2 cellular contexts compared by ENCODE assay signal in genomic region chr11:67022341-67022933, GRCh38.
TF ChIP-seq lines count a peak whose summit lies in the region.

No MANE protein-coding gene starts in this region.

TF ChIP-seq in A549, 52 proteins besides CTCF, POLR2A, EP300 and RAD21:
- TF ChIP-seq, protein P1, sequence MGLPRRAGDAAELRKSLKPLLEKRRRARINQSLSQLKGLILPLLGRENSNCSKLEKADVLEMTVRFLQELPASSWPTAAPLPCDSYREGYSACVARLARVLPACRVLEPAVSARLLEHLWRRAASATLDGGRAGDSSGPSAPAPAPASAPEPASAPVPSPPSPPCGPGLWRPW (IDR thresholded peaks at IDR 0.05), result no peak
- TF ChIP-seq JUNB (IDR thresholded peaks at IDR 0.05), result no peak
- no peak for TF ChIP-seq POLR2AphosphoS2 (conservative IDR thresholded peaks at IDR 0.05; ENCODE audit: low read length)
- no peak for TF ChIP-seq ZSCAN20 (CRISPR knock-in tag; IDR thresholded peaks at IDR 0.05)
- no peak for TF ChIP-seq HDAC2 (IDR thresholded peaks at IDR 0.05)
- no peak for TF ChIP-seq RARB (CRISPR knock-in tag; IDR thresholded peaks at IDR 0.05)
- no peak for TF ChIP-seq CHD2 (IDR thresholded peaks at IDR 0.05; ENCODE audit: low read length, partially characterized antibody)
- TF ChIP-seq PHF8 (IDR thresholded peaks at IDR 0.05; ENCODE audit: borderline replicate concordance, low read depth), result no peak
- TF ChIP-seq KDM5A (IDR thresholded peaks at IDR 0.05), result no peak

TF ChIP-seq in K562, 482 proteins besides CTCF, POLR2A, EP300 and RAD21:
- TF ChIP-seq, protein P2, sequence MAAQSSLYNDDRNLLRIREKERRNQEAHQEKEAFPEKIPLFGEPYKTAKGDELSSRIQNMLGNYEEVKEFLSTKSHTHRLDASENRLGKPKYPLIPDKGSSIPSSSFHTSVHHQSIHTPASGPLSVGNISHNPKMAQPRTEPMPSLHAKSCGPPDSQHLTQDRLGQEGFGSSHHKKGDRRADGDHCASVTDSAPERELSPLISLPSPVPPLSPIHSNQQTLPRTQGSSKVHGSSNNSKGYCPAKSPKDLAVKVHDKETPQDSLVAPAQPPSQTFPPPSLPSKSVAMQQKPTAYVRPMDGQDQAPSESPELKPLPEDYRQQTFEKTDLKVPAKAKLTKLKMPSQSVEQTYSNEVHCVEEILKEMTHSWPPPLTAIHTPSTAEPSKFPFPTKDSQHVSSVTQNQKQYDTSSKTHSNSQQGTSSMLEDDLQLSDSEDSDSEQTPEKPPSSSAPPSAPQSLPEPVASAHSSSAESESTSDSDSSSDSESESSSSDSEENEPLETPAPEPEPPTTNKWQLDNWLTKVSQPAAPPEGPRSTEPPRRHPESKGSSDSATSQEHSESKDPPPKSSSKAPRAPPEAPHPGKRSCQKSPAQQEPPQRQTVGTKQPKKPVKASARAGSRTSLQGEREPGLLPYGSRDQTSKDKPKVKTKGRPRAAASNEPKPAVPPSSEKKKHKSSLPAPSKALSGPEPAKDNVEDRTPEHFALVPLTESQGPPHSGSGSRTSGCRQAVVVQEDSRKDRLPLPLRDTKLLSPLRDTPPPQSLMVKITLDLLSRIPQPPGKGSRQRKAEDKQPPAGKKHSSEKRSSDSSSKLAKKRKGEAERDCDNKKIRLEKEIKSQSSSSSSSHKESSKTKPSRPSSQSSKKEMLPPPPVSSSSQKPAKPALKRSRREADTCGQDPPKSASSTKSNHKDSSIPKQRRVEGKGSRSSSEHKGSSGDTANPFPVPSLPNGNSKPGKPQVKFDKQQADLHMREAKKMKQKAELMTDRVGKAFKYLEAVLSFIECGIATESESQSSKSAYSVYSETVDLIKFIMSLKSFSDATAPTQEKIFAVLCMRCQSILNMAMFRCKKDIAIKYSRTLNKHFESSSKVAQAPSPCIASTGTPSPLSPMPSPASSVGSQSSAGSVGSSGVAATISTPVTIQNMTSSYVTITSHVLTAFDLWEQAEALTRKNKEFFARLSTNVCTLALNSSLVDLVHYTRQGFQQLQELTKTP (IDR thresholded peaks at IDR 0.05; ENCODE audit: low read depth in 1 of 2, partially characterized antibody in 2 of 2), result no peak
- TF ChIP-seq EGR1 (conservative IDR thresholded peaks at IDR 0.05) (peak; percentile 76), NFIC (IDR thresholded peaks at IDR 0.05) (peak; percentile 85), CHD7 (IDR thresholded peaks at IDR 0.05; ENCODE audit: low read depth, low read length) (no peak)
TF ChIP-seq in K562: peak in this region for 2.
